Comparison of ENCODE assay signal across 27 cellular contexts in the genomic region with DNA sequence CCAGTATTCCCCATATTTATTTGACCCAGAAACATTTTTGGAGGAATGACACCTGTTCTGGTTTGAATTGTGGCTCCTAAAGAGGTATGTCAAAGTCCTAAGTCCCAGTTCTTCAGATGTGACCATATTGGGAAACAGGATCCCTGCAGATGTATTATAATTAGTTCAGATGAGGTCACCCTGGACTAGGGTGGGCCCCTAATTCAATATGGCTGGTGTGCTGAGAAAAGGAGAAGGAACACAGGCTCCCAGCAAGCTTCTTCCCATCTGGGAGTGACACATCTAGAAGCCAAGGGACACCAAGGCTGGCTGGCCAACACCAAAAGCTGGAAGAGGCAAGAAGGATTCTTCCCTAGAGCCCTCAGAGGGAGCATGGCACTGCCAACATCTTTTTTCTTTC. TPM values are rescaled to one million over a fixed set of nuclear protein-coding genes. Genes with fewer than 3 reads are reported as not detected.
"Had no signal": no experiment of that assay in that cellular context is flagged by ENCODE, and none has a peak within 500 bp of the region (broad histone marks: within the 10 kb centered on the region; RNA-seq: fewer than 3 reads in every experiment).

No MANE protein-coding gene starts in this region.

- DNase-seq: activated CD4-positive, alpha-beta T cell treated with anti-CD3 and anti-CD28 coated beads for 1 hour; activated CD4-positive, alpha-beta T cell treated with anti-CD3 and anti-CD28 coated beads for 48 hours; activated CD4-positive, alpha-beta T cell treated with anti-CD3 and anti-CD28 coated beads, Interleukin-2, amount 50 U/mL, for 1 hour; activated CD4-positive, alpha-beta T cell treated with anti-CD3 and anti-CD28 coated beads, Interleukin-2, amount 50 U/mL, for 48 hours; activated CD8-positive, alpha-beta memory T cell treated with anti-CD3 and anti-CD28 coated beads for 24 hours; activated CD8-positive, alpha-beta T cell treated with anti-CD3 and anti-CD28 coated beads for 36 hours; activated effector memory CD4-positive, alpha-beta T cell treated with Interleukin-2 at 50 U/mL for 16 hours; activated gamma-delta T cell treated with Interleukin-2 at 50 U/mL for 16 hours; activated naive CD4-positive, alpha-beta T cell treated with anti-CD3 and anti-CD28 coated beads, Interleukin-2, amount 50 U/mL, for 16 hours; activated naive CD4-positive, alpha-beta T cell treated with Interleukin-2 at 50 U/mL for 16 hours; activated T-cell treated with anti-CD3 and anti-CD28 coated beads, Interleukin-2, amount 50 U/mL, for 4 hours; amniotic stem cell; anterior cingulate cortex; brain microvascular endothelial cell; dorsolateral prefrontal cortex; effector memory CD4-positive, alpha-beta T cell; endodermal cell; foreskin keratinocyte; gastrocnemius medialis; glutamatergic neuron; heart left ventricle; T-helper 2 cell had no signal

- H3K27ac ChIP-seq: brain microvascular endothelial cell, coronary artery, dorsolateral prefrontal cortex, foreskin keratinocyte, gastrocnemius medialis, heart left ventricle, VCaP had no signal

- H3K4me1 ChIP-seq: foreskin keratinocyte had no signal

- H3K36me3 ChIP-seq: brain microvascular endothelial cell, gastrocnemius medialis, heart left ventricle had no signal

- ATAC-seq: activated CD8-positive, alpha-beta T cell treated with anti-CD3 and anti-CD28 coated beads for 36 hours; activated T-cell treated with anti-CD3 and anti-CD28 coated beads, Interleukin-2, amount 50 U/mL, for 4 hours; activated T-helper 17 cell treated with anti-CD3 and anti-CD28 coated beads, Interleukin-2, amount 50 U/mL, for 72 hours; esophagus mucosa; foreskin keratinocyte; gastrocnemius medialis; heart left ventricle; WTC11 had no signal

- H3K27me3 ChIP-seq: brain microvascular endothelial cell, dorsolateral prefrontal cortex, foreskin keratinocyte, gastrocnemius medialis, heart left ventricle had no signal

- H3K9me3 ChIP-seq: gastrocnemius medialis, heart left ventricle had no signal

- H3K4me3 ChIP-seq: coronary artery, dorsolateral prefrontal cortex, gastrocnemius medialis, heart left ventricle had no signal

RNA-seq across cellular contexts. Expression of a gene that starts 22.9 kb away (rescaled TPM):
- total RNA-seq: esophagus mucosa had no signal
